In genomic region chr12:130013771-130014484, GRCh38 we compare ENCODE assay signal across 8 cellular contexts.
DNase-seq lines count a peak whose midpoint lies in the region; ATAC-seq and TF ChIP-seq lines count a peak whose summit lies in the region.

No MANE protein-coding gene starts in this region.

- no peaks in the 10 kb centered on the region for H4K20me1 ChIP-seq in osteoblast (ENCODE audit: insufficient read depth, low read length)

- no peaks in the 10 kb centered on the region for H3K9me3 Mint-ChIP-seq in activated CD8-positive, alpha-beta T cell treated with anti-CD3 and anti-CD28 coated beads for 36 hours

- H3K4me3 Mint-ChIP-seq in activated CD8-positive, alpha-beta T cell treated with anti-CD3 and anti-CD28 coated beads for 36 hours, result no peak overlapping the region

- intact Hi-C loops in activated CD8-positive, alpha-beta T cell treated with anti-CD3 and anti-CD28 coated beads for 36 hours (cut with micrococcal nuclease), result loop anchor here (5.0 kb wide), 1 partner anchor 822 kb away; no protein-coding TSS in a partner anchor
- intact Hi-C loops in ascending aorta (cut with DNase I), result no loop called here

- peak; percentile 82 for ATAC-seq in activated CD8-positive, alpha-beta T cell treated with anti-CD3 and anti-CD28 coated beads for 36 hours
- no peak for ATAC-seq in GM19328 (IDR thresholded peaks at IDR 0.05; ENCODE audit: unreplicated experiment)

- H3K27ac Mint-ChIP-seq in activated CD8-positive, alpha-beta T cell treated with anti-CD3 and anti-CD28 coated beads for 36 hours, result no peak overlapping the region

- H3K36me3 ChIP-seq in H7 (replicated peaks; ENCODE audit: control insufficient read depth, insufficient read depth, low read length) (no peaks in the 10 kb centered on the region), osteoblast (ENCODE audit: insufficient read depth, low read length) (no peaks in the 10 kb centered on the region), ascending aorta (no peaks in the 10 kb centered on the region)

- no peaks in the 10 kb centered on the region for H3K4me1 Mint-ChIP-seq in activated CD8-positive, alpha-beta T cell treated with anti-CD3 and anti-CD28 coated beads for 36 hours (ENCODE audit: low read depth)

- no peak overlapping the region for H3K4me2 ChIP-seq in osteoblast (ENCODE audit: insufficient read depth, low read length)

- H3K79me2 ChIP-seq in osteoblast (ENCODE audit: insufficient read depth, low read length), result no peaks in the 10 kb centered on the region

- peak; percentile 56 for TF ChIP-seq CTCF in activated CD8-positive, alpha-beta T cell treated with anti-CD3 and anti-CD28 coated beads for 36 hours (IDR thresholded peaks at IDR 0.05)
- TF ChIP-seq CTCF in osteoblast (IDR thresholded peaks at IDR 0.05; ENCODE audit: extremely low read depth, low read depth, low read length), result peak; percentile 48
- peak in 1 of 3 experiments; percentile 33 for TF ChIP-seq CTCF in ascending aorta (IDR thresholded peaks at IDR 0.05)

- H2AFZ ChIP-seq in osteoblast (ENCODE audit: low read length), result no peak overlapping the region

- peaks cover 12% of the 10 kb centered on the region for H3K27me3 Mint-ChIP-seq in activated CD8-positive, alpha-beta T cell treated with anti-CD3 and anti-CD28 coated beads for 36 hours

- POLR2A ChIA-PET in activated CD8-positive, alpha-beta T cell treated with anti-CD3 and anti-CD28 coated beads for 36 hours (lab: Charles Lee), result no interaction called here

- H3K9me3 ChIP-seq in osteoblast (ENCODE audit: low read depth, low read length) (no peaks in the 10 kb centered on the region), ascending aorta (no peaks in the 10 kb centered on the region)

- DNase-seq in ELF-1 (ENCODE audit: low read depth, low spot score) (peak; percentile 89), H7 (peak; percentile 93), NCI-H1694 (lab: John Stamatoyannopoulos, UW) (peak; percentile 24), fibroblast of the conjunctiva (ENCODE audit: low read depth) (peak; percentile 10), osteoblast (ENCODE audit: insufficient read length, low spot score, missing footprints) (peak; percentile 90), ascending aorta (ENCODE audit: low spot score in 2 of 2) (no peak)
- DNase-seq in activated CD8-positive, alpha-beta T cell treated with anti-CD3 and anti-CD28 coated beads for 36 hours, result peak; percentile 76

- H3K27me3 ChIP-seq in H7 (ENCODE audit: control insufficient read depth, insufficient read depth, low read length), result peaks cover 5% of the 10 kb centered on the region
- H3K27me3 ChIP-seq in osteoblast (ENCODE audit: insufficient read depth, low read length), result no peaks in the 10 kb centered on the region
- no peaks in the 10 kb centered on the region for H3K27me3 ChIP-seq in ascending aorta

- H3K4me1 ChIP-seq in osteoblast (ENCODE audit: insufficient read depth, low read length) (no peaks in the 10 kb centered on the region), ascending aorta (no peaks in the 10 kb centered on the region)

- H3K27ac ChIP-seq in osteoblast (ENCODE audit: low read depth, low read length), result no peak overlapping the region
- no peak overlapping the region for H3K27ac ChIP-seq in ascending aorta

- H3K36me3 Mint-ChIP-seq in activated CD8-positive, alpha-beta T cell treated with anti-CD3 and anti-CD28 coated beads for 36 hours (ENCODE audit: low read depth), result no peaks in the 10 kb centered on the region

- no peak overlapping the region for H3K4me3 ChIP-seq in H7 (ENCODE audit: insufficient read depth, low read depth, low read length)
- H3K4me3 ChIP-seq in osteoblast (ENCODE audit: insufficient read depth, low read length), result no peak overlapping the region
- H3K4me3 ChIP-seq in ascending aorta, result no peak overlapping the region

- CTCF ChIA-PET in activated CD8-positive, alpha-beta T cell treated with anti-CD3 and anti-CD28 coated beads for 36 hours (lab: Charles Lee), result interaction anchor here (0.6 to 3.2 kb wide), 14 partner anchors 9 to 1755 kb away, joined by 3 to 24 read pairs (median 4); no protein-coding TSS in a partner anchor

Comparison
In these comparisons a context has a peak if more than half of its experiments do, and no peak if none do; other contexts are left out.
1. DNase-seq: peak in ELF-1 (single experiment), H7 (single experiment), NCI-H1694 (single experiment), activated CD8-positive, alpha-beta T cell treated with anti-CD3 and anti-CD28 coated beads for 36 hours (single experiment), fibroblast of the conjunctiva (single experiment) and osteoblast (single experiment); none in ascending aorta (0 of 2).